ENCODE assay signal across 1 cellular context in the genomic region with DNA sequence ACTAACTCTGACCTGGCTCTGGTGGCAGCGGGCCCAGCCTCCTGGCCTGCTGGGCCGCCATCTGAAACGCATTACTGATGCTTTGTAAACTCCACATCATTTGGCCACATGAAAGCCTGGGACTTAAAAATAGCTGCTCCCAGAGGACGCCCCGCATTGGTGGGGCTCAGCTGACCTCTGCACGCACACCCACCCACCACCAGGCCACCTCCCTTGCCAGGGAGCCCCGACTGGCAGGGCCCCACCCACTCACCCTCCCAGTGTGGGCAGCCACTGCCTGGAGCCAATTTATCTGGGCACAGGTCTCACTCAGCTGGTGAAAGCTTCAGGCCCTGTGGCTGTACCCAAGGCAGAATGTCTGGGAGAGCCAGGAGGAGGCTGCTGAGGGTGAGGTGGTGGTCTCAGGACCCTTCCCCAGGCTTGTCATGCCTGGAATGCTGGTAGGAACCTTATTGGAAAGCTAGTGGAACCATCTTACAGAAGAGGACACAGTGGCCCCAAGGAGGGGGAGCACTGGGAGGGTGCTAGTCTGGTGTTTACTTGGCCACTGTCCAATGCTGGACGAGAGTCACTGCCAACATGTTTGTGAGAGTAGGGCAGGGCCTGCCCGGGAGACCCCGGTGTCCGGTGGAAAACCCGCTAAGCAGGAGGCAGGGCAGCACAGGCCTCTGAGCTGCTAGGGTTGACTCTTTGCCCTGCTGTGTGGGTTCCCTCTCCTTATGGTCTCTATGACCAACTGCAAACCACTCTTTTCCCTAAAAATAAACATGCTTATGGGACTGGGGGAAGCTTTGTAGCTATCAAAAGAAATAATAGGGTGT.
TF ChIP-seq lines count a peak whose summit lies in the region.

No MANE protein-coding gene starts in this region.

TF ChIP-seq in A549, 52 proteins besides CTCF, POLR2A, EP300 and RAD21 (continued from another document):
- TF ChIP-seq MYC (IDR thresholded peaks at IDR 0.05; ENCODE audit: borderline replicate concordance, low read length) (no peak), ZC3H11A (IDR thresholded peaks at IDR 0.05) (no peak)
- TF ChIP-seq, protein P1, sequence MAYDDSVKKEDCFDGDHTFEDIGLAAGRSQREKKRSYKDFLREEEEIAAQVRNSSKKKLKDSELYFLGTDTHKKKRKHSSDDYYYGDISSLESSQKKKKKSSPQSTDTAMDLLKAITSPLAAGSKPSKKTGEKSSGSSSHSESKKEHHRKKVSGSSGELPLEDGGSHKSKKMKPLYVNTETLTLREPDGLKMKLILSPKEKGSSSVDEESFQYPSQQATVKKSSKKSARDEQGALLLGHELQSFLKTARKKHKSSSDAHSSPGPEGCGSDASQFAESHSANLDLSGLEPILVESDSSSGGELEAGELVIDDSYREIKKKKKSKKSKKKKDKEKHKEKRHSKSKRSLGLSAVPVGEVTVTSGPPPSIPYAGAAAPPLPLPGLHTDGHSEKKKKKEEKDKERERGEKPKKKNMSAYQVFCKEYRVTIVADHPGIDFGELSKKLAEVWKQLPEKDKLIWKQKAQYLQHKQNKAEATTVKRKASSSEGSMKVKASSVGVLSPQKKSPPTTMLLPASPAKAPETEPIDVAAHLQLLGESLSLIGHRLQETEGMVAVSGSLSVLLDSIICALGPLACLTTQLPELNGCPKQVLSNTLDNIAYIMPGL (CRISPR knock-in tag; IDR thresholded peaks at IDR 0.05; ENCODE audit: borderline replicate concordance) = no peak
